24 cellular contexts compared by ENCODE assay signal in the genomic region with DNA sequence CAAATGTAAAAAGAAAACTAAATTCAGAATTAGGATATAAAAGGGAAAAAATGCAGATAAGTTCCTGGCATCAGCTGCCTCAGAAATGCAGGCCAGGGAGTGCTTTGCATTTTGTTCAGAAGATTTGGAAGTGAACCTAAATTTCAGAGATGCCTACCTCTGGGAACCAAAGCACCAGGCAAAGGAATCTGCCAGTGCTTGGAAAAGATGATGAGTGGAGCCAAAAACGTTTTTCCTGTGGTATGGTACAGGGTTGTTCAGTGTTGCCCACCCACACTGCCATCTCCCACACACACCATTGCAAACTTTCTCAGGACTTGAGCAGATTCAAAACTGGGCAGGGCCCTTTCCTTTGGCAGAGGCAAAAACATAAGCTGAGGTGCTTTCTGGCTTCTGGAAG.
"Had no signal": no experiment of that assay in that cellular context is flagged by ENCODE, and none has a peak within 500 bp of the region (broad histone marks: within the 10 kb centered on the region; RNA-seq: fewer than 3 reads in every experiment).

No MANE protein-coding gene starts in this region.

- H3K27ac Mint-ChIP-seq: activated CD8-positive, alpha-beta T cell treated with anti-CD3 and anti-CD28 coated beads, Interleukin-2, amount 10 ng/mL, durations not matched to agents 7 days and 5 days; activated naive CD8-positive, alpha-beta T cell; endodermal cell; naive B cell; progenitor cell of endocrine pancreas; T-cell; T-helper 2 cell treated with Interferon-gamma antibody and Interleukin-4, amounts not matched to agents 5 μg/mL and 100 μg/mL, for 36 hours had no signal

- H3K9me3 ChIP-seq: adrenal gland, ascending aorta, sigmoid colon, thoracic aorta, upper lobe of left lung had no signal

- H3K4me1 ChIP-seq: adrenal gland, foreskin keratinocyte had no signal

- H3K4me1 Mint-ChIP-seq: endodermal cell, naive B cell, T-cell had no signal

- DNase-seq: activated CD4-positive, alpha-beta T cell treated with anti-CD3 and anti-CD28 coated beads for 1 hour; activated CD4-positive, alpha-beta T cell treated with anti-CD3 and anti-CD28 coated beads, Interleukin-2, amount 50 U/mL, for 1 hour; activated CD8-positive, alpha-beta T cell treated with anti-CD3 and anti-CD28 coated beads, Interleukin-2, amount 10 ng/mL, durations not matched to agents 7 days and 5 days; activated T-cell treated with anti-CD3 and anti-CD28 coated beads, Interleukin-2, amount 50 U/mL, for 1 hour; adrenal gland; cerebellar nuclear complex; cortex of kidney; endodermal cell; foreskin keratinocyte; left cardiac atrium; mesendoderm; naive B cell; retina; sigmoid colon; stimulated activated CD4-positive, alpha-beta T cell treated with anti-CD3 and anti-CD28 coated beads, Interleukin-2, amount 100 ng/mL, for 48 hours; stimulated activated naive CD4-positive, alpha-beta T cell; T-cell; upper lobe of left lung had no signal

- ATAC-seq: activated CD8-positive, alpha-beta T cell treated with anti-CD3 and anti-CD28 coated beads, Interleukin-2, amount 10 ng/mL, durations not matched to agents 7 days and 5 days; foreskin keratinocyte; T-cell had no signal

- H3K27me3 Mint-ChIP-seq: activated naive CD8-positive, alpha-beta T cell; progenitor cell of endocrine pancreas; T-cell had no signal

- H3K4me2 ChIP-seq: hepatocyte had no signal

- H3K4me3 Mint-ChIP-seq: activated CD8-positive, alpha-beta T cell treated with anti-CD3 and anti-CD28 coated beads, Interleukin-2, amount 10 ng/mL, durations not matched to agents 7 days and 5 days; activated naive CD8-positive, alpha-beta T cell; endodermal cell; naive B cell; T-cell; T-helper 2 cell treated with Interferon-gamma antibody and Interleukin-4, amounts not matched to agents 5 μg/mL and 100 μg/mL, for 36 hours had no signal

- H3K36me3 Mint-ChIP-seq: activated naive CD8-positive, alpha-beta T cell; naive B cell; T-cell had no signal

- H3K9me3 Mint-ChIP-seq: naive B cell; T-helper 2 cell treated with Interferon-gamma antibody and Interleukin-4, amounts not matched to agents 5 μg/mL and 100 μg/mL, for 36 hours had no signal

- H3K27me3 ChIP-seq: adrenal gland, ascending aorta, foreskin keratinocyte, hepatocyte, sigmoid colon, upper lobe of left lung had no signal

- H3K27ac ChIP-seq: adrenal gland, ascending aorta, foreskin keratinocyte, hepatocyte, sigmoid colon, thoracic aorta, upper lobe of left lung had no signal

- H2AFZ ChIP-seq: hepatocyte had no signal

- H3K36me3 ChIP-seq: adrenal gland, ascending aorta, sigmoid colon, thoracic aorta, upper lobe of left lung had no signal

- H3K4me3 ChIP-seq: adrenal gland, ascending aorta, hepatocyte, sigmoid colon, thoracic aorta, upper lobe of left lung had no signal
